Comparison of ENCODE assay signal across 11 cellular contexts in genomic region chr13:95535243-95535642, GRCh38. TPM values are rescaled to one million over a fixed set of nuclear protein-coding genes. Genes with fewer than 3 reads are reported as not detected.
A peak's percentile ranks its signal among the peaks of the same experiment; 100 is the strongest.
DNase-seq lines count a peak whose midpoint lies in the region; ATAC-seq and TF ChIP-seq lines count a peak whose summit lies in the region.
"Had no signal": no experiment of that assay in that cellular context is flagged by ENCODE, and none has a peak within 500 bp of the region (broad histone marks: within the 10 kb centered on the region; RNA-seq: fewer than 3 reads in every experiment).

No MANE protein-coding gene starts in this region.

- no peak overlapping the region for H3K4me3 Mint-ChIP-seq in activated T-helper 17 cell treated with anti-CD3 and anti-CD28 coated beads, Interleukin-2, amount 50 U/mL, for 72 hours
- H3K4me3 Mint-ChIP-seq: activated naive CD8-positive, alpha-beta T cell treated with anti-CD3 and anti-CD28 coated beads, Interleukin-2, amount 10 ng/mL, durations not matched to agents 7 days and 5 days; neural crest cell had no signal

- ATAC-seq in GM18519 (IDR thresholded peaks at IDR 0.05; ENCODE audit: low FRiP score, unreplicated experiment): peak; percentile 73
- ATAC-seq in HG03039 (IDR thresholded peaks at IDR 0.05; ENCODE audit: unreplicated experiment): peak; percentile 77
- ATAC-seq in activated T-helper 17 cell treated with anti-CD3 and anti-CD28 coated beads, Interleukin-2, amount 50 U/mL, for 72 hours (replicated peaks): peak; percentile 98

- H3K4me1 ChIP-seq in smooth muscle cell (ENCODE audit: low read depth) (no peaks in the 10 kb centered on the region), tibial nerve (peaks cover 0 to 4% (median 0%) of the 10 kb centered on the region in 4 donors)

- H3K27ac ChIP-seq in smooth muscle cell (ENCODE audit: low read depth): no peak overlapping the region
- no peak overlapping the region for H3K27ac ChIP-seq in tibial nerve

- no peak overlapping the region for H3K27ac Mint-ChIP-seq in activated T-helper 17 cell treated with anti-CD3 and anti-CD28 coated beads, Interleukin-2, amount 50 U/mL, for 72 hours
- H3K27ac Mint-ChIP-seq: activated naive CD8-positive, alpha-beta T cell treated with anti-CD3 and anti-CD28 coated beads, Interleukin-2, amount 10 ng/mL, durations not matched to agents 7 days and 5 days had no signal

- TF ChIP-seq POLR2A in tibial nerve (IDR thresholded peaks at IDR 0.05): no peak

- H3K9me3 ChIP-seq in smooth muscle cell (replicated peaks; ENCODE audit: low read depth): no peaks in the 10 kb centered on the region
- no peaks in the 10 kb centered on the region for H3K9me3 ChIP-seq in tibial nerve

- WGBS in smooth muscle cell (ENCODE audit: low lambda C conversion rate): 57% methylated on average over 3 of the region's 3 CpGs
- 86 to 89% methylated on average over 3 of the region's 3 CpGs for WGBS in tibial nerve, 2 donors

- H2AFZ ChIP-seq in smooth muscle cell (ENCODE audit: low read depth): no peak overlapping the region

- H3K27me3 ChIP-seq in smooth muscle cell (ENCODE audit: low read depth): no peaks in the 10 kb centered on the region
- H3K27me3 ChIP-seq in tibial nerve: no peaks in the 10 kb centered on the region

- TF ChIP-seq CTCF in smooth muscle cell (IDR thresholded peaks at IDR 0.05; ENCODE audit: borderline replicate concordance, insufficient read depth, poor library complexity, severe bottlenecking): no peak
- TF ChIP-seq CTCF in tibial nerve (IDR thresholded peaks at IDR 0.05): no peak

- H4K20me1 ChIP-seq in smooth muscle cell (ENCODE audit: low read depth): no peaks in the 10 kb centered on the region

- no peaks in the 10 kb centered on the region for H3K9me3 Mint-ChIP-seq in activated T-helper 17 cell treated with anti-CD3 and anti-CD28 coated beads, Interleukin-2, amount 50 U/mL, for 72 hours
- H3K9me3 Mint-ChIP-seq: activated naive CD8-positive, alpha-beta T cell treated with anti-CD3 and anti-CD28 coated beads, Interleukin-2, amount 10 ng/mL, durations not matched to agents 7 days and 5 days; neural crest cell had no signal

- TF ChIP-seq EP300 in tibial nerve (IDR thresholded peaks at IDR 0.05): no peak

- H3K4me2 ChIP-seq in smooth muscle cell: no peak overlapping the region

- no peaks in the 10 kb centered on the region for H3F3A ChIP-seq in smooth muscle cell (ENCODE audit: low read depth)

- no peak overlapping the region for H3K9ac ChIP-seq in smooth muscle cell (ENCODE audit: low read depth)

- peak; percentile 55 for DNase-seq in myocyte (ENCODE audit: low read depth)
- DNase-seq in smooth muscle cell (lab: John Stamatoyannopoulos, UW; ENCODE audit: unreplicated experiment): no peak
- DNase-seq in Kasumi-1 (lab: John Stamatoyannopoulos, UW): no peak
- DNase-seq in midbrain (lab: John Stamatoyannopoulos, UW): no peak
- no peak for DNase-seq in tibial nerve (ENCODE audit: low spot score in 2 of 2)
- DNase-seq: activated naive CD8-positive, alpha-beta T cell treated with anti-CD3 and anti-CD28 coated beads, Interleukin-2, amount 10 ng/mL, durations not matched to agents 7 days and 5 days had no signal

- H3K27me3 Mint-ChIP-seq in activated T-helper 17 cell treated with anti-CD3 and anti-CD28 coated beads, Interleukin-2, amount 50 U/mL, for 72 hours: peaks cover 25% of the 10 kb centered on the region

- H3K36me3 Mint-ChIP-seq in activated T-helper 17 cell treated with anti-CD3 and anti-CD28 coated beads, Interleukin-2, amount 50 U/mL, for 72 hours (ENCODE audit: low read depth): no peaks in the 10 kb centered on the region
- H3K36me3 Mint-ChIP-seq: activated naive CD8-positive, alpha-beta T cell treated with anti-CD3 and anti-CD28 coated beads, Interleukin-2, amount 10 ng/mL, durations not matched to agents 7 days and 5 days had no signal

- H3K79me2 ChIP-seq in smooth muscle cell (ENCODE audit: low read depth): no peaks in the 10 kb centered on the region

- H3K4me3 ChIP-seq in smooth muscle cell (no peak overlapping the region), tibial nerve (no peak overlapping the region)

- H3K36me3 ChIP-seq in smooth muscle cell (ENCODE audit: low read depth): no peaks in the 10 kb centered on the region
- no peaks in the 10 kb centered on the region for H3K36me3 ChIP-seq in tibial nerve

- H3K4me1 Mint-ChIP-seq in activated T-helper 17 cell treated with anti-CD3 and anti-CD28 coated beads, Interleukin-2, amount 50 U/mL, for 72 hours: peaks cover 8% of the 10 kb centered on the region
- H3K4me1 Mint-ChIP-seq: activated naive CD8-positive, alpha-beta T cell treated with anti-CD3 and anti-CD28 coated beads, Interleukin-2, amount 10 ng/mL, durations not matched to agents 7 days and 5 days had no signal

RNA-seq across cellular contexts. Expression of gene CLDN10, which starts 17.3 kb away (rescaled TPM):
- not detected for total RNA-seq in activated T-helper 17 cell treated with anti-CD3 and anti-CD28 coated beads, Interleukin-2, amount 50 U/mL, for 72 hours
- total RNA-seq in myocyte (not detected in 2 replicates), smooth muscle cell (1.5 TPM in 1 of 2 replicates, not detected in the other), tibial nerve (under 1 TPM in 1 of 4 donors, not detected in 3; 0.44 TPM)
- 0.06 TPM for polyA plus RNA-seq in myocyte (2012)
- polyA plus RNA-seq in smooth muscle cell: 0.19 TPM in 1 of 2 replicates, not detected in the other
- total RNA-seq: activated naive CD8-positive, alpha-beta T cell treated with anti-CD3 and anti-CD28 coated beads, Interleukin-2, amount 10 ng/mL, durations not matched to agents 7 days and 5 days; ureter had no signal
